ENCODE assay signal across 11 cellular contexts in genomic region chr6:63904844-63905243, GRCh38.
DNase-seq lines count a peak whose midpoint lies in the region; ATAC-seq lines count a peak whose summit lies in the region.
"Had no signal": no experiment of that assay in that cellular context is flagged by ENCODE, and none has a peak within 500 bp of the region (broad histone marks: within the 10 kb centered on the region; RNA-seq: fewer than 3 reads in every experiment).

No MANE protein-coding gene starts in this region.

- peak; percentile 80 for ATAC-seq in GM18511 (IDR thresholded peaks at IDR 0.05; ENCODE audit: unreplicated experiment)
- no peak for ATAC-seq in GM18520 (IDR thresholded peaks at IDR 0.05; ENCODE audit: unreplicated experiment)
- no peak for ATAC-seq in HG03097 (IDR thresholded peaks at IDR 0.05; ENCODE audit: low FRiP score, unreplicated experiment)

- DNase-seq in HPDE6-E6E7 (ENCODE audit: extremely low spot score) (peak; percentile 26), UCSD-AML1 (lab: John Stamatoyannopoulos, UW; ENCODE audit: unreplicated experiment) (peak; percentile 12), lung microvascular endothelial cell (ENCODE audit: low read depth in 2 of 2) (peak; percentile 78 to 86), OCI-M2 (lab: John Stamatoyannopoulos, UW; ENCODE audit: unreplicated experiment) (no peak), pons (ENCODE audit: low spot score) (no peak)
- DNase-seq: caudate nucleus, pancreas, Right ventricle myocardium superior had no signal

Comparison
In these comparisons a context has a peak if more than half of its experiments do, and no peak if none do; other contexts are left out.
1. DNase-seq: peak in HPDE6-E6E7 (single experiment), UCSD-AML1 (single experiment) and lung microvascular endothelial cell (2 of 2); none in OCI-M2 (single experiment) and pons (single experiment).